Comparison of ENCODE assay signal across 1 cellular context in the genomic region with DNA sequence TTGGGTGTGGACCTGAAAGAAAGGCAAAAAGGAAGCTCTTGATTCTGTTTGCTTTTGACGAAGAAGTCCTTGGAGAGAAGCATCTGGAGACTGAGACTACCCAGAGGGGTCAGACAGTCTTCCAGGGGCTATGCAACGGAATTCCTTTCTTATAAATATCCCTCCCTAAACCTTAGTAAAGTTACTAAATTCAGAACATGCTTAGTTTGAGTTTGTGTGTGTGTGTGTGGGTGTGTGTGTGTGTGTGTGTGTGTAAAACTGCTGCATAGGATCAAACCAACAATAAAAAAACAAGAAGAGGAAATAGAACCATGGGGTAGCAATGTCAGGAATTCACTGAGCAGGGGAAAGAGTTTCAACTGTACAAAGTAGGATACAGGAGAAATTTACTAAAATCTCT.
TF ChIP-seq lines count a peak whose summit lies in the region.

No MANE protein-coding gene starts in this region.

TF ChIP-seq in A549, 52 proteins besides CTCF, POLR2A, EP300 and RAD21 (continued from another document):
- TF ChIP-seq SMC3 (IDR thresholded peaks at IDR 0.05), result no peak
- no peak for TF ChIP-seq EHF (CRISPR knock-in tag; IDR thresholded peaks at IDR 0.05)
- TF ChIP-seq, protein P1, sequence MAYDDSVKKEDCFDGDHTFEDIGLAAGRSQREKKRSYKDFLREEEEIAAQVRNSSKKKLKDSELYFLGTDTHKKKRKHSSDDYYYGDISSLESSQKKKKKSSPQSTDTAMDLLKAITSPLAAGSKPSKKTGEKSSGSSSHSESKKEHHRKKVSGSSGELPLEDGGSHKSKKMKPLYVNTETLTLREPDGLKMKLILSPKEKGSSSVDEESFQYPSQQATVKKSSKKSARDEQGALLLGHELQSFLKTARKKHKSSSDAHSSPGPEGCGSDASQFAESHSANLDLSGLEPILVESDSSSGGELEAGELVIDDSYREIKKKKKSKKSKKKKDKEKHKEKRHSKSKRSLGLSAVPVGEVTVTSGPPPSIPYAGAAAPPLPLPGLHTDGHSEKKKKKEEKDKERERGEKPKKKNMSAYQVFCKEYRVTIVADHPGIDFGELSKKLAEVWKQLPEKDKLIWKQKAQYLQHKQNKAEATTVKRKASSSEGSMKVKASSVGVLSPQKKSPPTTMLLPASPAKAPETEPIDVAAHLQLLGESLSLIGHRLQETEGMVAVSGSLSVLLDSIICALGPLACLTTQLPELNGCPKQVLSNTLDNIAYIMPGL (CRISPR knock-in tag; IDR thresholded peaks at IDR 0.05; ENCODE audit: borderline replicate concordance), result no peak
- TF ChIP-seq BHLHE40 (IDR thresholded peaks at IDR 0.05; ENCODE audit: low read depth, low read length), result no peak
